Comparison of ENCODE assay signal across 9 cellular contexts in genomic region chr19:30222428-30222873, GRCh38.
DNase-seq lines count a peak whose midpoint lies in the region; ATAC-seq, FAIRE-seq and TF ChIP-seq lines count a peak whose summit lies in the region.
"Had no signal": no experiment of that assay in that cellular context is flagged by ENCODE, and none has a peak within 500 bp of the region (broad histone marks: within the 10 kb centered on the region; RNA-seq: fewer than 3 reads in every experiment).

No MANE protein-coding gene starts in this region.

- no peak for FAIRE-seq in A549 (lab: Jason Lieb, UNC)

- in situ Hi-C loops in KBM-7 (cut with MboI; ENCODE audit: low pct_unique_long_range_greater_than_20kb, low sequenced_read_pairs): no loop called here

- intact Hi-C loops in ascending aorta (cut with DNase I): loop anchor here (10.0 kb wide), 1 partner anchor 422 kb away; no protein-coding TSS in a partner anchor

- peaks cover 19% of the 10 kb centered on the region for H3K27me3 ChIP-seq in ascending aorta

- peak; percentile 59 to 82; a peak in 5 of 6 replicates for ATAC-seq in A549

- DNase-seq in A549 (ENCODE audit: low read depth in 1 of 2, low spot score in 1 of 2) (peak in 1 of 2 experiments; percentile 71), ascending aorta (ENCODE audit: low spot score in 2 of 2) (no peak), islet precursor cell (peak; percentile 64), KBM-7 (no peak), NCI-H1436 treated with DMSO at 0.1 percent for 48 hours (lab: John Stamatoyannopoulos, UW) (no peak), RPMI8226 (no peak), NCI-H510A (lab: John Stamatoyannopoulos, UW) (no peak)
- DNase-seq: activated gamma-delta T cell treated with Interleukin-2 at 50 U/mL for 16 hours had no signal

- POLR2A ChIA-PET in A549 (lab: Yijun Ruan, JAX): no interaction called here

- peak overlapping the region in 1 of 2 experiments; percentile 58; a peak in 2 of 6 replicates for H3K27ac ChIP-seq in A549
- H3K27ac ChIP-seq in ascending aorta: no peak overlapping the region

- no peaks in the 10 kb centered on the region for H3K36me3 ChIP-seq in ascending aorta

- peak overlapping the region; percentile 30; the same call in 2 of the 3 replicates for H3K4me3 ChIP-seq in A549
- H3K4me3 ChIP-seq in GM12875 (ENCODE audit: low read depth, low read length): no peak overlapping the region
- H3K4me3 ChIP-seq in ascending aorta: peak overlapping the region in 1 of 2 donors; percentile 6

- CTCF ChIA-PET in A549 (lab: Yijun Ruan, JAX): interaction anchor here (0.8 to 1.9 kb wide), 10 partner anchors 8 to 161 kb away, joined by 3 to 11 read pairs (median 4); no protein-coding TSS in a partner anchor

- peak overlapping the region; percentile 79 for H3K4me2 ChIP-seq in A549

- peak; percentile 36 to 47; a peak in 4 of 5 replicates for TF ChIP-seq RAD21 in A549 (conservative IDR thresholded peaks at IDR 0.05 in 1 of 2, IDR thresholded peaks at IDR 0.05 in 1 of 2)

- H3K4me1 ChIP-seq in A549 (peaks cover 27% of the 10 kb centered on the region), ascending aorta (peaks cover 8 to 15% of the 10 kb centered on the region in 2 donors)

- no peak for TF ChIP-seq POLR2A in A549 (IDR thresholded peaks at IDR 0.05; ENCODE audit: low read length)

- WGBS in A549 (ENCODE audit: missing lambda C conversion rate): 4% methylated on average over 10 of the region's 39 CpGs

- H3K9me3 ChIP-seq in A549 (no peaks in the 10 kb centered on the region), ascending aorta (no peaks in the 10 kb centered on the region)

- no peak for TF ChIP-seq EP300 in A549 (IDR thresholded peaks at IDR 0.05)

- TF ChIP-seq CTCF in A549 (IDR thresholded peaks at IDR 0.05): peak; percentile 77
- peak; percentile 81 for TF ChIP-seq CTCF in GM12875 (IDR thresholded peaks at IDR 0.05; ENCODE audit: borderline replicate concordance, insufficient read depth, low read depth, low read length)
- peak in 2 of 3 experiments; percentile 26 to 34 for TF ChIP-seq CTCF in ascending aorta (IDR thresholded peaks at IDR 0.05)

TF ChIP-seq in A549, 52 proteins besides CTCF, POLR2A, EP300 and RAD21:
- TF ChIP-seq CBX8 (IDR thresholded peaks at IDR 0.05) (no peak), SMC3 (IDR thresholded peaks at IDR 0.05) (peak; percentile 52)

Comparison
In these comparisons a context has a peak if more than half of its experiments do, and no peak if none do; other contexts are left out.
1. CTCF ChIP-seq: peak in every context shown above with its lines; median percentile 81 in GM12875; 77 in A549; 30 in ascending aorta.